ENCODE assay signal across 1 cellular context in the genomic region with DNA sequence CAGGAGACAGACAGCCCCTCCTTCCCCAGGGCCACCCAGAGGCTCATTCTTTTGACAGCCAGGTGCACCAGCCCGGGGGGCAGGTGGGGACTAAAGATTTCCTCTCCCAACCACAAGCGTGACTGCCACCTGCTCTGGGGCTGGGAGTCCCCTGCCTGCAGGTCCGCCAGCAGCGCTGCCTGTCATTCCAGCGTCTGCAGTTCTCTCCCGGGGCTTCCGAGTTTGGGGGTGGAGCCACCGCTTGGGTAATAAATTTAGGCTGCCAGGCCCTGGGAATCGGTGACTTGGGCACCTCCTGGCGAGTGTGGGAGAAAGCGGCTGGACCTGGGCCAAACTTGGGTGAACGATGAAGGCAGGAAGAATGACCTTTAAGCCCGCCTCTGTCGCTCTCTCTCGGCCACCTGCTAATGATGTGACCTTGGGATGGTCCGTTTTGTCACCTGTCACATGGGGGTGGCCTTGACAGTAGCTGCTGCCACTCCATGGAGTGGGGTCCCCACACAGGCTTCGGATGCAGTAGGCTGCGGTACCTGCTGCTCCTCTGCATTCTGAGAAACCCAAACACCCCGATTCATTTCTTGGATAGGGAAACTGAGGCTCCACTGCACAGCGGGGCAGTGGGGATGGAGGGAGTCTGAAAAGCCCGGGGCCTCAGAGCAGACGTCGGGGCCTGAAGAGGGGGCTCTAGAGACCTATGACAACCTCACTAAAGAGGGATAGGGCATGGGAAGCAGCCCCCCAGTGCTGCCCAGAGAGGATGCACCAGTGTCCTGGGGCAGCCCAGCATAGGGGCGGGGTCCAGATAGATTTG.
TF ChIP-seq lines count a peak whose summit lies in the region.

No MANE protein-coding gene starts in this region.

TF ChIP-seq in liver, 16 proteins besides CTCF, POLR2A, EP300 and RAD21 (continued from another document):
- TF ChIP-seq REST (IDR thresholded peaks at IDR 0.05) = peak; percentile 34
- TF ChIP-seq, protein P1, sequence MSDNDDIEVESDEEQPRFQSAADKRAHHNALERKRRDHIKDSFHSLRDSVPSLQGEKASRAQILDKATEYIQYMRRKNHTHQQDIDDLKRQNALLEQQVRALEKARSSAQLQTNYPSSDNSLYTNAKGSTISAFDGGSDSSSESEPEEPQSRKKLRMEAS (IDR thresholded peaks at IDR 0.05) = peak; percentile 70
- TF ChIP-seq HNF4A (conservative IDR thresholded peaks at IDR 0.05) = peak; percentile 73 to 75
- peak; percentile 72 for TF ChIP-seq RXRA (IDR thresholded peaks at IDR 0.05)
- peak in 1 of 2 donors; percentile 18 for TF ChIP-seq JUND (IDR thresholded peaks at IDR 0.05)
- TF ChIP-seq HNF4G (IDR thresholded peaks at IDR 0.05) = peak; percentile 25
- TF ChIP-seq GABPA (IDR thresholded peaks at IDR 0.05 in 1 of 2, conservative IDR thresholded peaks at IDR 0.05 in 1 of 2) = no peak
- peak; percentile 47 for TF ChIP-seq YY1 (IDR thresholded peaks at IDR 0.05)
- no peak for TF ChIP-seq FOXA1 (IDR thresholded peaks at IDR 0.05)
- TF ChIP-seq, protein P2, sequence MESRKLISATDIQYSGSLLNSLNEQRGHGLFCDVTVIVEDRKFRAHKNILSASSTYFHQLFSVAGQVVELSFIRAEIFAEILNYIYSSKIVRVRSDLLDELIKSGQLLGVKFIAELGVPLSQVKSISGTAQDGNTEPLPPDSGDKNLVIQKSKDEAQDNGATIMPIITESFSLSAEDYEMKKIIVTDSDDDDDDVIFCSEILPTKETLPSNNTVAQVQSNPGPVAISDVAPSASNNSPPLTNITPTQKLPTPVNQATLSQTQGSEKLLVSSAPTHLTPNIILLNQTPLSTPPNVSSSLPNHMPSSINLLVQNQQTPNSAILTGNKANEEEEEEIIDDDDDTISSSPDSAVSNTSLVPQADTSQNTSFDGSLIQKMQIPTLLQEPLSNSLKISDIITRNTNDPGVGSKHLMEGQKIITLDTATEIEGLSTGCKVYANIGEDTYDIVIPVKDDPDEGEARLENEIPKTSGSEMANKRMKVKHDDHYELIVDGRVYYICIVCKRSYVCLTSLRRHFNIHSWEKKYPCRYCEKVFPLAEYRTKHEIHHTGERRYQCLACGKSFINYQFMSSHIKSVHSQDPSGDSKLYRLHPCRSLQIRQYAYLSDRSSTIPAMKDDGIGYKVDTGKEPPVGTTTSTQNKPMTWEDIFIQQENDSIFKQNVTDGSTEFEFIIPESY (IDR thresholded peaks at IDR 0.05) = peak; percentile 76
- peak; percentile 77 for TF ChIP-seq SP1 (IDR thresholded peaks at IDR 0.05)
- TF ChIP-seq FOXA2 (IDR thresholded peaks at IDR 0.05) = no peak
- TF ChIP-seq, protein P3, sequence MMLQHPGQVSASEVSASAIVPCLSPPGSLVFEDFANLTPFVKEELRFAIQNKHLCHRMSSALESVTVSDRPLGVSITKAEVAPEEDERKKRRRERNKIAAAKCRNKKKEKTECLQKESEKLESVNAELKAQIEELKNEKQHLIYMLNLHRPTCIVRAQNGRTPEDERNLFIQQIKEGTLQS (IDR thresholded peaks at IDR 0.05) = peak; percentile 19
- peak in 1 of 2 donors; percentile 11 for TF ChIP-seq EGR1 (IDR thresholded peaks at IDR 0.05; ENCODE audit: low read depth in 2 of 2)
